1 cellular context compared by ENCODE assay signal in the genomic region with DNA sequence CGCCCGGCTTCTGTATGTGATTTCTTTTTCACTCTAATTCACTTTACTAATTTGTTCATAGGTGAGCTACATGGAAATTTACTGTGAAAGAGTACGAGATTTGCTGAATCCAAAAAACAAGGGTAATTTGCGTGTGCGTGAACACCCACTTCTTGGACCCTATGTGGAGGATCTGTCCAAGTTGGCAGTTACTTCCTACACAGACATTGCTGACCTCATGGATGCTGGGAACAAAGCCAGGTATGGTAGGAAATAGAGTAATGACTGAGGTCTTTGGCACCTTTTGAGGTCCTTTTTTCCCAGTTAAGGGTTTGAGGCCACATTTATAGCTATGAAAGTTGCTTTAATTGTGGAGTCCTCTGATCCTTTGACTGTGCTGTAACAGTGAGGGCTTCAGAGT.
TF ChIP-seq lines count a peak whose summit lies in the region.

No MANE protein-coding gene starts in this region.

TF ChIP-seq in K562, 482 proteins besides CTCF, POLR2A, EP300 and RAD21:
- no peak for TF ChIP-seq ZC3H11A (IDR thresholded peaks at IDR 0.05; ENCODE audit: low read depth, low read length)
- TF ChIP-seq NCOA6 (IDR thresholded peaks at IDR 0.05) = no peak
- no peak for TF ChIP-seq NELFE (IDR thresholded peaks at IDR 0.05; ENCODE audit: insufficient read depth, insufficient read length)
- TF ChIP-seq BRD4 (IDR thresholded peaks at IDR 0.05) = no peak
- TF ChIP-seq TCF3 (CRISPR knock-in tag; IDR thresholded peaks at IDR 0.05) = no peak
- no peak for TF ChIP-seq ZNF175 (CRISPR knock-in tag; IDR thresholded peaks at IDR 0.05; ENCODE audit: low read depth)
- TF ChIP-seq, protein P1, sequence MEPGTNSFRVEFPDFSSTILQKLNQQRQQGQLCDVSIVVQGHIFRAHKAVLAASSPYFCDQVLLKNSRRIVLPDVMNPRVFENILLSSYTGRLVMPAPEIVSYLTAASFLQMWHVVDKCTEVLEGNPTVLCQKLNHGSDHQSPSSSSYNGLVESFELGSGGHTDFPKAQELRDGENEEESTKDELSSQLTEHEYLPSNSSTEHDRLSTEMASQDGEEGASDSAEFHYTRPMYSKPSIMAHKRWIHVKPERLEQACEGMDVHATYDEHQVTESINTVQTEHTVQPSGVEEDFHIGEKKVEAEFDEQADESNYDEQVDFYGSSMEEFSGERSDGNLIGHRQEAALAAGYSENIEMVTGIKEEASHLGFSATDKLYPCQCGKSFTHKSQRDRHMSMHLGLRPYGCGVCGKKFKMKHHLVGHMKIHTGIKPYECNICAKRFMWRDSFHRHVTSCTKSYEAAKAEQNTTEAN (CRISPR knock-in tag; IDR thresholded peaks at IDR 0.05) = no peak
- no peak for TF ChIP-seq RNF2 (IDR thresholded peaks at IDR 0.05)
- TF ChIP-seq TEAD2 (tag; IDR thresholded peaks at IDR 0.05) = no peak
- TF ChIP-seq NFE2 (IDR thresholded peaks at IDR 0.05; ENCODE audit: low read depth) = peak; percentile 24; the same call in 1 of the 2 replicates
- TF ChIP-seq, protein P2, sequence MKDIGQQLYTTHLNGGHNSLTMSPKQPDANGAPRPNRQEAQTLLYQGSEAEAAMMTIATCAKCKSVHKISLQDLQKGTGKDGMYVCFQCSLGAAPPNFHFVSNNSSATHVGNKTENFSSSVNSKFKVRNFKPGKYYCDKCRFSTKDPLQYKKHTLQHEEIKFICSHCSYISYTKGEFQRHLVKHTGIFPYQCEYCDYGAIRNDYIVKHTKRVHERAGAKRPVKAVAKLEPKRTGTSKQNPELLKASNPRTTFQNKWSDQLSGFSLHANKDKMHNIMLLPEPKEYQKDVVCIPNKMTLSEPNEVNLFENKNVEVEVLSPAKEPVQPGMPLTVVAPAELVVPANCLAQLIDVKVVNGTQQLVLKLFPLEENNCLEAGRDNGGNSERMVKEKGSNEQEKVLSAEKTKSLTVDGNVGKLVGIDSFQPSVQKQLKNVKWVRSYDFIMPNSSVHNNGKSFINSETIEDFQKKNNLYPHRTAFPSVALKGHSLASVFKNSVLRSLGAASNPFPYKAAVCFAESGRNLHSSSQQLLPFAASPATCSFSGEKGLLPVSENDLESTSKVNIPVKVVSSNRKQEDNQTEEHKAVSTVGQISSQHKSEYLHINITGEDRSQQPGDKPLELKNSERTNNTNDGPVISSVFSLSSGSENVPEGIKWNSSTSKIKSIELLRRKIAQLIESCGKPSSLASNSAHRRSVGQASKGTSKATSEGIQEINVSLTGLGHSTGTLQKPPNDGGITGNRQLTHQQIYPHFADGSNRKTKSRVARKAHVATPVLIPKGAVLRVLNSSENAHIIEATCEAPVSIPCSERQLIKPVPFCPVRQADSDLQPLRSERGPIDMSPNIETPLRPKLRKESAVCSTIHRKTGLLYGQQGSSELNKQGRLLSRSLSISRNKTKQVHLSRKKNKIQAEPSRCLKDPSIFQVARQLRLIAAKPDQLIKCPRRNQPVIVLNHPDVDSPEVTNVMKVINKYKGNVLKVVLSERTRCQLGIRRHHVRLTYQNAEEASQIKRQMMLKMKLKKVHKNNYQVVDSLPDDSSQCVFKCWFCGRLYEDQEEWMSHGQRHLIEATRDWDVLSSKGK (CRISPR knock-in tag; IDR thresholded peaks at IDR 0.05) = no peak
- TF ChIP-seq, protein P3, sequence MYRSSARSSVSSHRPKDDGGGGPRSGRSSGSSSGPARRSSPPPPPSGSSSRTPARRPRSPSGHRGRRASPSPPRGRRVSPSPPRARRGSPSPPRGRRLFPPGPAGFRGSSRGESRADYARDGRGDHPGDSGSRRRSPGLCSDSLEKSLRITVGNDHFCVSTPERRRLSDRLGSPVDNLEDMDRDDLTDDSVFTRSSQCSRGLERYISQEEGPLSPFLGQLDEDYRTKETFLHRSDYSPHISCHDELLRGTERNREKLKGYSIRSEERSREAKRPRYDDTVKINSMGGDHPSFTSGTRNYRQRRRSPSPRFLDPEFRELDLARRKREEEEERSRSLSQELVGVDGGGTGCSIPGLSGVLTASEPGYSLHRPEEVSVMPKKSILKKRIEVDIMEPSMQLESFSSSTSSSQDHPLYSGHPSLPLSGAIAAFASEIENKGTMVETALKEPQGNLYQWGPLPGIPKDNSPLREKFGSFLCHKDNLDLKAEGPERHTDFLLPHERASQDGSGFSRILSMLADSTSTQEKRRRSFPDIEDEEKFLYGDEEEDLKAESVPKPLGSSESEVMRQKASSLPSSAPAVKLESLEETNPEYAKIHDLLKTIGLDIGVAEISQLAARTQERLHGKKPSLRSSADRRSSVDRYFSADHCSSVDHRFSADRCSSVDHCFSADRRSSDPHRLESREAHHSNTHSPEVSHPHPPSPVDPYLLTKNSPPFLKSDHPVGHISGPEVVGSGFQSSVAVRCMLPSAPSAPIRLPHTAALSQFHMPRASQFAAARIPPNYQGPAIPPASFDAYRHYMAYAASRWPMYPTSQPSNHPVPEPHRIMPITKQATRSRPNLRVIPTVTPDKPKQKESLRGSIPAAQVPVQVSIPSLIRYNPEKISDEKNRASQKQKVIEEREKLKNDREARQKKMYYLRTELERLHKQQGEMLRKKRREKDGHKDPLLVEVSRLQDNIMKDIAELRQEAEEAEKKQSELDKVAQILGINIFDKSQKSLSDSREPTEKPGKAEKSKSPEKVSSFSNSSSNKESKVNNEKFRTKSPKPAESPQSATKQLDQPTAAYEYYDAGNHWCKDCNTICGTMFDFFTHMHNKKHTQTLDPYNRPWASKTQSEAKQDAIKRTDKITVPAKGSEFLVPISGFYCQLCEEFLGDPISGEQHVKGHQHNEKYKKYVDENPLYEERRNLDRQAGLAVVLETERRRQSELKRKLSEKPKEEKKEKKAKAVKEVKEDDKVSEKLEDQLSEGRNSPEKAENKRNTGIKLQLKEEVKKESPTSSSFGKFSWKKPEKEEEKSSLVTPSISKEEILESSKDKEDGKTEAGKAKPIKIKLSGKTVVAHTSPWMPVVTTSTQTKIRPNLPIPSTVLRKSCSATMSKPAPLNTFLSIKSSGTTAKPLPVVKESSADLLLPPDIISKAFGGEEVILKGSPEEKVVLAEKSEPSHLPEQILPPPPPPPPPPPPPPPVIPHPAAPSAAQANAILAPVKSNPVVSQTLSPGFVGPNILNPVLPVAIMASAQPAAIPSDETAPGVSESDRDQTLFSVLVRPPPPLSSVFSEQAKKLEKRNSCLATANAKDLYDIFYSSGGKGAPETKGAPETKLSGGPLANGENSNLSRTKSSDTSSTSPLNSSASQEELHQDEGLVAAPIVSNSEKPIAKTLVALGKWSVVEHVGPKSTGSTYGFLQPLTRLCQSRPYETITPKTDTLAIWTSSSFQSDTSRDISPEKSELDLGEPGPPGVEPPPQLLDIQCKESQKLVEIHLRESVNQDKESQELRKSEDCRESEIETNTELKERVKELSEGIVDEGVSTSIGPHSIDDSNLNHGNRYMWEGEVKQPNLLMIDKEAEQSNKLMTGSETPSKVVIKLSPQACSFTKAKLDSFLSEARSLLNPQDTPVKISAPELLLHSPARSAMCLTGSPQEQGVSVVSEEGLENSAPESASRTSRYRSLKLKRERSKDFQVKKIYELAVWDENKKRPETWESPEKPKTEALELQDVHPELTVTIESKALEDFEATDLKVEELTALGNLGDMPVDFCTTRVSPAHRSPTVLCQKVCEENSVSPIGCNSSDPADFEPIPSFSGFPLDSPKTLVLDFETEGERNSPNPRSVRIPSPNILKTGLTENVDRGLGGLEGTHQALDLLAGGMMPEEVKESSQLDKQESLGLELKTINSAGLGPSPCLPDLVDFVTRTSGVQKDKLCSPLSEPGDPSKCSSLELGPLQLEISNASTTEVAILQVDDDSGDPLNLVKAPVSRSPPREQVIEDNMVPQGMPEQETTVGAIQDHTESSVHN (IDR thresholded peaks at IDR 0.05; ENCODE audit: borderline replicate concordance in 1 of 2, low read depth in 1 of 2) = no peak
- TF ChIP-seq NFIC (IDR thresholded peaks at IDR 0.05) = 0 out of 2 replicates have a peak, but pooled peaks have one; percentile 25
- TF ChIP-seq ZNF780A (CRISPR knock-in tag; IDR thresholded peaks at IDR 0.05) = no peak
- TF ChIP-seq, protein P4, sequence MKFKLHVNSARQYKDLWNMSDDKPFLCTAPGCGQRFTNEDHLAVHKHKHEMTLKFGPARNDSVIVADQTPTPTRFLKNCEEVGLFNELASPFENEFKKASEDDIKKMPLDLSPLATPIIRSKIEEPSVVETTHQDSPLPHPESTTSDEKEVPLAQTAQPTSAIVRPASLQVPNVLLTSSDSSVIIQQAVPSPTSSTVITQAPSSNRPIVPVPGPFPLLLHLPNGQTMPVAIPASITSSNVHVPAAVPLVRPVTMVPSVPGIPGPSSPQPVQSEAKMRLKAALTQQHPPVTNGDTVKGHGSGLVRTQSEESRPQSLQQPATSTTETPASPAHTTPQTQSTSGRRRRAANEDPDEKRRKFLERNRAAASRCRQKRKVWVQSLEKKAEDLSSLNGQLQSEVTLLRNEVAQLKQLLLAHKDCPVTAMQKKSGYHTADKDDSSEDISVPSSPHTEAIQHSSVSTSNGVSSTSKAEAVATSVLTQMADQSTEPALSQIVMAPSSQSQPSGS (CRISPR knock-in tag; IDR thresholded peaks at IDR 0.05) = no peak
